1 cellular context compared by ENCODE assay signal in genomic region chr10:17209931-17210330, GRCh38.
TF ChIP-seq lines count a peak whose summit lies in the region.

No MANE protein-coding gene starts in this region.

TF ChIP-seq in HepG2, 621 proteins besides CTCF, POLR2A, EP300 and RAD21:
- TF ChIP-seq MEIS1 (CRISPR knock-in tag; IDR thresholded peaks at IDR 0.05; ENCODE audit: borderline replicate concordance), result no peak
- no peak for TF ChIP-seq GTF2F1 (IDR thresholded peaks at IDR 0.05; ENCODE audit: low read length)
